9 cellular contexts compared by ENCODE assay signal in the genomic region with DNA sequence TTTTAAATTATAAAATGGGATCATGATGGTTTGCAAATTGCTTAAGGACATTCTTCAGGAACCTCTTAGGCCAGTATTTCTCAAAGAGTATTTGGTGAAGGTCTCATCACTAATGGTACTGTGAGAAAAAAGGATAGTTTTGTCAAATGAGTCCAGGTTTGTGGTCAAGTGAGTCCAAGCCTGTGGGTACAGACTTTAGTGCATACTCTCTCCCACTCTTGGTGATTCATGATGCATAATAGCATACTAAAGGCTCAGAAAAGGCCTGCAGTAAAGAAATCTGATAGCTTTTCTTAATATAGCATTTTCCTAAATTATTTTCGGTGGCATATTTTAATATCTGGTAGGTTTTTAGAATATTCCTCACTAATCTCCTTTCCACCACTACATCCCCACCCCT. TPM values are rescaled to one million over a fixed set of nuclear protein-coding genes. Genes with fewer than 3 reads are reported as not detected.
DNase-seq lines count a peak whose midpoint lies in the region; ATAC-seq, FAIRE-seq and TF ChIP-seq lines count a peak whose summit lies in the region.
"Had no signal": no experiment of that assay in that cellular context is flagged by ENCODE, and none has a peak within 500 bp of the region (broad histone marks: within the 10 kb centered on the region; RNA-seq: fewer than 3 reads in every experiment).

No MANE protein-coding gene starts in this region.

- no peak overlapping the region for H3K4me3 ChIP-seq in SJSA1
- H3K4me3 ChIP-seq in skeletal muscle cell (ENCODE audit: low read depth, low read length), result no peak overlapping the region
- H3K4me3 ChIP-seq in WERI-Rb-1 (ENCODE audit: low read depth, low read length), result no peak overlapping the region

- peak overlapping the region; percentile 54 for H3K27ac ChIP-seq in SJSA1
- H3K27ac ChIP-seq in WERI-Rb-1, result no peak overlapping the region
- H3K27ac ChIP-seq: KMS-11 had no signal

- FAIRE-seq in GM12891 (lab: Jason Lieb, UNC), result no peak

- peak; percentile 66 for DNase-seq in GM03348 (ENCODE audit: low spot score)
- DNase-seq in SJSA1 (ENCODE audit: low read depth in 1 of 2, low spot score in 2 of 2), result no peak
- DNase-seq in fibroblast of peridontal ligament (ENCODE audit: extremely low read depth), result peak; percentile 42
- peak; percentile 65 for DNase-seq in skeletal muscle cell (ENCODE audit: low read depth)
- DNase-seq in WERI-Rb-1, result no peak
- no peak for DNase-seq in GM12891 (ENCODE audit: insufficient read length, low spot score)
- DNase-seq in KBM-7, result no peak

- H3K4me1 ChIP-seq in SJSA1 (replicated peaks), result peaks cover 14% of the 10 kb centered on the region

- no peak for TF ChIP-seq POLR2A in GM12891 (IDR thresholded peaks at IDR 0.05; ENCODE audit: low read depth, low read length)

- in situ Hi-C loops in KBM-7 (cut with MboI; ENCODE audit: low pct_unique_long_range_greater_than_20kb, low sequenced_read_pairs), result no loop called here

- H3K9me3 ChIP-seq in SJSA1 (replicated peaks), result no peaks in the 10 kb centered on the region
- H3K9me3 ChIP-seq in WERI-Rb-1 (ENCODE audit: severe bottlenecking), result no peaks in the 10 kb centered on the region

- ATAC-seq in GM19455 (IDR thresholded peaks at IDR 0.05; ENCODE audit: unreplicated experiment), result no peak

- H3K27me3 ChIP-seq in SJSA1 (replicated peaks) (no peaks in the 10 kb centered on the region), WERI-Rb-1 (ENCODE audit: insufficient read depth, low read depth, severe bottlenecking) (no peaks in the 10 kb centered on the region)

- no peak for TF ChIP-seq CTCF in WERI-Rb-1 (IDR thresholded peaks at IDR 0.05; ENCODE audit: low read depth, low read length)

- H3K36me3 ChIP-seq in SJSA1 (no peaks in the 10 kb centered on the region), WERI-Rb-1 (no peaks in the 10 kb centered on the region)

TF ChIP-seq in GM12891, 5 proteins besides CTCF, POLR2A, EP300 and RAD21:
- TF ChIP-seq TAF1 (IDR thresholded peaks at IDR 0.05; ENCODE audit: low read depth, low read length) (no peak), SPI1 (IDR thresholded peaks at IDR 0.05; ENCODE audit: low read depth, low read length) (no peak), POLR2AphosphoS5 (IDR thresholded peaks at IDR 0.05; ENCODE audit: low read depth, low read length) (no peak), POU2F2 (IDR thresholded peaks at IDR 0.05; ENCODE audit: low read depth, low read length) (no peak), PAX5 (IDR thresholded peaks at IDR 0.05; ENCODE audit: insufficient read depth, low read length, severe bottlenecking) (no peak)

RNA-seq across cellular contexts. Expression of gene BOC, which starts 20.0 kb away (rescaled TPM):
- 0.26 and 2.8 TPM in 2 replicates for total RNA-seq in SJSA1 (2014; rRNA removed; shearing (Covaris generic))
- polyA plus RNA-seq in GM12891 (2012; ENCODE audit: low read depth, missing spikeins), result not detected

Comparison
In these comparisons a context has a peak if more than half of its experiments do, and no peak if none do; other contexts are left out.
1. DNase-seq: peak in GM03348 (single experiment), fibroblast of peridontal ligament (single experiment) and skeletal muscle cell (single experiment); none in SJSA1 (0 of 2), WERI-Rb-1 (single experiment), GM12891 (single experiment) and KBM-7 (single experiment).